In the genomic region with DNA sequence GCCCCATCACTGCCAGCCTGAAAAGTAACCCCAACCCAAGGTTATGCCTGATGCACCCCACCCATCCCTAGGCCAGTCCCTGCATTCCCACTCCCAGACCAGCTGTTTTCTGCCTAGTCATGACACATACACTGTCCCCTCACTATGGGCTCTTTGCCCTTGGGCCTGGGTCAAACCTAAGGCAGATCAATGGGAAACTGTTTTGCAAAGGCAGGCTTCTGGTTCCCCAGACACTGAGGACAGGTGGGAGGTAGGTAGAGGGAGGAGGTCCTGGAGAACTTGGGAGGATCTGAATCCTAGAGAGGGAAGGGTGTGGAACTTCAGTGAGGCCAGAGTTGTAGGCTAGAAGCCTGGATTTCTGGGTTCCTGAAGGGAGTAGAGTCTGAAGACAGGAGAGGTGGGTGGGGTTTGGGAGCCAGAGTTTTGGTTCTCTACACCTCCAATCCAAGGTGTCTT, we compare ENCODE assay signal across 1 cellular context.
TF ChIP-seq lines count a peak whose summit lies in the region.

No MANE protein-coding gene starts in this region.

TF ChIP-seq in HepG2, 621 proteins besides CTCF, POLR2A, EP300 and RAD21 (continues in another document):
- TF ChIP-seq ARNT (IDR thresholded peaks at IDR 0.05): no peak
- TF ChIP-seq CEBPZ (IDR thresholded peaks at IDR 0.05; ENCODE audit: low read length): no peak
- TF ChIP-seq ZNF30 (CRISPR knock-in tag; IDR thresholded peaks at IDR 0.05): no peak
- TF ChIP-seq CCDC6 (CRISPR knock-in tag; IDR thresholded peaks at IDR 0.05): no peak
- no peak for TF ChIP-seq ZMYM2 (CRISPR knock-in tag; IDR thresholded peaks at IDR 0.05)
- TF ChIP-seq PRPF4 (IDR thresholded peaks at IDR 0.05; ENCODE audit: low read depth, low read length, poor library complexity, severe bottlenecking): no peak
- TF ChIP-seq TARDBP (CRISPR knock-in tag; IDR thresholded peaks at IDR 0.05): peak; percentile 63; the same call in 1 of the 2 replicates
- TF ChIP-seq FIP1L1 (IDR thresholded peaks at IDR 0.05; ENCODE audit: borderline replicate concordance, insufficient read depth, low read depth, low read length): no peak
- TF ChIP-seq ZNF264 (CRISPR knock-in tag; IDR thresholded peaks at IDR 0.05): no peak
- no peak for TF ChIP-seq ARID5B (CRISPR knock-in tag; IDR thresholded peaks at IDR 0.05)
- TF ChIP-seq ASH2L (IDR thresholded peaks at IDR 0.05; ENCODE audit: insufficient read length, low read depth, low read length): no peak
- TF ChIP-seq SNAPC2 (CRISPR knock-in tag; IDR thresholded peaks at IDR 0.05): 0 out of 2 replicates have a peak, but pooled peaks have one; percentile 25
- no peak for TF ChIP-seq ZNF746 (CRISPR knock-in tag; IDR thresholded peaks at IDR 0.05)
- no peak for TF ChIP-seq SMYD3 (CRISPR knock-in tag; IDR thresholded peaks at IDR 0.05)
- TF ChIP-seq ZNF501 (CRISPR knock-in tag; IDR thresholded peaks at IDR 0.05): 0 out of 2 replicates have a peak, but pooled peaks have one; percentile 12
- no peak for TF ChIP-seq ZNF432 (CRISPR knock-in tag; IDR thresholded peaks at IDR 0.05; ENCODE audit: borderline replicate concordance)
- TF ChIP-seq ZFP90 (CRISPR knock-in tag; IDR thresholded peaks at IDR 0.05; ENCODE audit: borderline replicate concordance): peak; percentile 21; the same call in 1 of the 2 replicates
- no peak for TF ChIP-seq NCOR1 (IDR thresholded peaks at IDR 0.05; ENCODE audit: borderline replicate concordance, low read length)
- TF ChIP-seq IKZF1 (IDR thresholded peaks at IDR 0.05): no peak
- no peak for TF ChIP-seq ZNF484 (CRISPR knock-in tag; IDR thresholded peaks at IDR 0.05; ENCODE audit: borderline replicate concordance, low read depth)
- no peak for TF ChIP-seq ZKSCAN8 (CRISPR knock-in tag; IDR thresholded peaks at IDR 0.05; ENCODE audit: borderline replicate concordance)
- TF ChIP-seq TFAP4 (IDR thresholded peaks at IDR 0.05; ENCODE audit: borderline replicate concordance, low read depth): peak; percentile 63; the same call in 1 of the 2 replicates
- TF ChIP-seq ZNF3 (CRISPR knock-in tag; IDR thresholded peaks at IDR 0.05): no peak
- TF ChIP-seq, protein P1, sequence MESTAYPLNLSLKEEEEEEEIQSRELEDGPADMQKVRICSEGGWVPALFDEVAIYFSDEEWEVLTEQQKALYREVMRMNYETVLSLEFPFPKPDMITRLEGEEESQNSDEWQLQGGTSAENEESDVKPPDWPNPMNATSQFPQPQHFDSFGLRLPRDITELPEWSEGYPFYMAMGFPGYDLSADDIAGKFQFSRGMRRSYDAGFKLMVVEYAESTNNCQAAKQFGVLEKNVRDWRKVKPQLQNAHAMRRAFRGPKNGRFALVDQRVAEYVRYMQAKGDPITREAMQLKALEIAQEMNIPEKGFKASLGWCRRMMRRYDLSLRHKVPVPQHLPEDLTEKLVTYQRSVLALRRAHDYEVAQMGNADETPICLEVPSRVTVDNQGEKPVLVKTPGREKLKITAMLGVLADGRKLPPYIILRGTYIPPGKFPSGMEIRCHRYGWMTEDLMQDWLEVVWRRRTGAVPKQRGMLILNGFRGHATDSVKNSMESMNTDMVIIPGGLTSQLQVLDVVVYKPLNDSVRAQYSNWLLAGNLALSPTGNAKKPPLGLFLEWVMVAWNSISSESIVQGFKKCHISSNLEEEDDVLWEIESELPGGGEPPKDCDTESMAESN (CRISPR knock-in tag; conservative IDR thresholded peaks at IDR 0.05): no peak; the same call in 1 of the 2 replicates
- TF ChIP-seq, protein P2, sequence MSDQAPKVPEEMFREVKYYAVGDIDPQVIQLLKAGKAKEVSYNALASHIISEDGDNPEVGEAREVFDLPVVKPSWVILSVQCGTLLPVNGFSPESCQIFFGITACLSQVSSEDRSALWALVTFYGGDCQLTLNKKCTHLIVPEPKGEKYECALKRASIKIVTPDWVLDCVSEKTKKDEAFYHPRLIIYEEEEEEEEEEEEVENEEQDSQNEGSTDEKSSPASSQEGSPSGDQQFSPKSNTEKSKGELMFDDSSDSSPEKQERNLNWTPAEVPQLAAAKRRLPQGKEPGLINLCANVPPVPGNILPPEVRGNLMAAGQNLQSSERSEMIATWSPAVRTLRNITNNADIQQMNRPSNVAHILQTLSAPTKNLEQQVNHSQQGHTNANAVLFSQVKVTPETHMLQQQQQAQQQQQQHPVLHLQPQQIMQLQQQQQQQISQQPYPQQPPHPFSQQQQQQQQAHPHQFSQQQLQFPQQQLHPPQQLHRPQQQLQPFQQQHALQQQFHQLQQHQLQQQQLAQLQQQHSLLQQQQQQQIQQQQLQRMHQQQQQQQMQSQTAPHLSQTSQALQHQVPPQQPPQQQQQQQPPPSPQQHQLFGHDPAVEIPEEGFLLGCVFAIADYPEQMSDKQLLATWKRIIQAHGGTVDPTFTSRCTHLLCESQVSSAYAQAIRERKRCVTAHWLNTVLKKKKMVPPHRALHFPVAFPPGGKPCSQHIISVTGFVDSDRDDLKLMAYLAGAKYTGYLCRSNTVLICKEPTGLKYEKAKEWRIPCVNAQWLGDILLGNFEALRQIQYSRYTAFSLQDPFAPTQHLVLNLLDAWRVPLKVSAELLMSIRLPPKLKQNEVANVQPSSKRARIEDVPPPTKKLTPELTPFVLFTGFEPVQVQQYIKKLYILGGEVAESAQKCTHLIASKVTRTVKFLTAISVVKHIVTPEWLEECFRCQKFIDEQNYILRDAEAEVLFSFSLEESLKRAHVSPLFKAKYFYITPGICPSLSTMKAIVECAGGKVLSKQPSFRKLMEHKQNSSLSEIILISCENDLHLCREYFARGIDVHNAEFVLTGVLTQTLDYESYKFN (CRISPR knock-in tag; conservative IDR thresholded peaks at IDR 0.05): 0 out of 2 replicates have a peak, but pooled peaks have one; percentile 9
- TF ChIP-seq ISL2 (CRISPR knock-in tag; IDR thresholded peaks at IDR 0.05): 0 out of 2 replicates have a peak, but pooled peaks have one; percentile 1
- TF ChIP-seq ZNF709 (CRISPR knock-in tag; IDR thresholded peaks at IDR 0.05): 0 out of 2 replicates have a peak, but pooled peaks have one; percentile 11
- TF ChIP-seq, protein P3, sequence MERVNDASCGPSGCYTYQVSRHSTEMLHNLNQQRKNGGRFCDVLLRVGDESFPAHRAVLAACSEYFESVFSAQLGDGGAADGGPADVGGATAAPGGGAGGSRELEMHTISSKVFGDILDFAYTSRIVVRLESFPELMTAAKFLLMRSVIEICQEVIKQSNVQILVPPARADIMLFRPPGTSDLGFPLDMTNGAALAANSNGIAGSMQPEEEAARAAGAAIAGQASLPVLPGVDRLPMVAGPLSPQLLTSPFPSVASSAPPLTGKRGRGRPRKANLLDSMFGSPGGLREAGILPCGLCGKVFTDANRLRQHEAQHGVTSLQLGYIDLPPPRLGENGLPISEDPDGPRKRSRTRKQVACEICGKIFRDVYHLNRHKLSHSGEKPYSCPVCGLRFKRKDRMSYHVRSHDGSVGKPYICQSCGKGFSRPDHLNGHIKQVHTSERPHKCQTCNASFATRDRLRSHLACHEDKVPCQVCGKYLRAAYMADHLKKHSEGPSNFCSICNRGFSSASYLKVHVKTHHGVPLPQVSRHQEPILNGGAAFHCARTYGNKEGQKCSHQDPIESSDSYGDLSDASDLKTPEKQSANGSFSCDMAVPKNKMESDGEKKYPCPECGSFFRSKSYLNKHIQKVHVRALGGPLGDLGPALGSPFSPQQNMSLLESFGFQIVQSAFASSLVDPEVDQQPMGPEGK (CRISPR knock-in tag; IDR thresholded peaks at IDR 0.05): no peak
- TF ChIP-seq ZBTB7A (CRISPR knock-in tag; IDR thresholded peaks at IDR 0.05): no peak
- TF ChIP-seq HOXA7 (CRISPR knock-in tag; IDR thresholded peaks at IDR 0.05): no peak
- no peak for TF ChIP-seq ZFP62 (CRISPR knock-in tag; IDR thresholded peaks at IDR 0.05)
- TF ChIP-seq ZNF18 (CRISPR knock-in tag; IDR thresholded peaks at IDR 0.05; ENCODE audit: insufficient replicate concordance): peak; percentile 60
- no peak for TF ChIP-seq MIXL1 (CRISPR knock-in tag; IDR thresholded peaks at IDR 0.05)
- no peak for TF ChIP-seq HNF1A (IDR thresholded peaks at IDR 0.05; ENCODE audit: low read depth)
- no peak for TF ChIP-seq HNF1A (CRISPR knock-in tag; IDR thresholded peaks at IDR 0.05; ENCODE audit: borderline replicate concordance)
